23 cellular contexts compared by ENCODE assay signal in genomic region chr3:74756586-74756985, GRCh38.
A peak's percentile ranks its signal among the peaks of the same experiment; 100 is the strongest.
DNase-seq lines count a peak whose midpoint lies in the region; ATAC-seq, FAIRE-seq and TF ChIP-seq lines count a peak whose summit lies in the region.
"Had no signal": no experiment of that assay in that cellular context is flagged by ENCODE, and none has a peak within 500 bp of the region (broad histone marks: within the 10 kb centered on the region; RNA-seq: fewer than 3 reads in every experiment).

No MANE protein-coding gene starts in this region.

- H3K9me3 Mint-ChIP-seq in MCF 10A (ENCODE audit: unreplicated experiment) (peaks cover 7% of the 10 kb centered on the region), neural progenitor cell (peaks cover 21% of the 10 kb centered on the region), T-cell (peaks cover 11 to 40% (median 19%) of the 10 kb centered on the region in 3 donors)
- H3K9me3 Mint-ChIP-seq in activated T-cell treated with anti-CD3 and anti-CD28 coated beads, Interleukin-2, amount 50 U/mL, for 4 hours, result peaks cover 13% of the 10 kb centered on the region
- peaks cover 8% of the 10 kb centered on the region for H3K9me3 Mint-ChIP-seq in activated CD4-positive, alpha-beta memory T cell treated with anti-CD3 and anti-CD28 coated beads, Interleukin-2, amount 10 ng/mL, durations not matched to agents 7 days and 5 days

- no peak overlapping the region for H2BK12ac ChIP-seq in H1 (ENCODE audit: low read depth, low read length)

- H3K27me3 ChIP-seq in breast epithelium, result no peaks in the 10 kb centered on the region
- no peaks in the 10 kb centered on the region for H3K27me3 ChIP-seq in H1 (replicated peaks in 1 of 4; ENCODE audit: control insufficient read depth in 3 of 4, extremely low read depth in 1 of 4, insufficient read depth in 3 of 4, low read length in 3 of 4)
- no peaks in the 10 kb centered on the region for H3K27me3 ChIP-seq in neural progenitor cell
- H3K27me3 ChIP-seq: MG63 had no signal

- intact Hi-C loops in MCF 10A (cut with micrococcal nuclease) (no loop called here), breast epithelium (cut with DNase I; ENCODE audit: low total_unique reads) (no loop called here)

- H3K79me1 ChIP-seq in H1 (ENCODE audit: low read depth, low read length), result no peaks in the 10 kb centered on the region

- no peaks in the 10 kb centered on the region for H3K4me1 Mint-ChIP-seq in MCF 10A (ENCODE audit: insufficient read depth, unreplicated experiment)
- H3K4me1 Mint-ChIP-seq in neural progenitor cell, result peaks cover 19% of the 10 kb centered on the region
- no peaks in the 10 kb centered on the region for H3K4me1 Mint-ChIP-seq in T-cell
- H3K4me1 Mint-ChIP-seq in activated T-cell treated with anti-CD3 and anti-CD28 coated beads, Interleukin-2, amount 50 U/mL, for 4 hours (ENCODE audit: low read depth), result no peaks in the 10 kb centered on the region
- no peaks in the 10 kb centered on the region for H3K4me1 Mint-ChIP-seq in activated CD4-positive, alpha-beta memory T cell treated with anti-CD3 and anti-CD28 coated beads, Interleukin-2, amount 10 ng/mL, durations not matched to agents 7 days and 5 days
- H3K4me1 Mint-ChIP-seq: B cell, CD14-positive monocyte had no signal

- ATAC-seq in T-cell (replicated peaks in 1 of 4), result no peak
- no peak for ATAC-seq in activated T-cell treated with anti-CD3 and anti-CD28 coated beads, Interleukin-2, amount 50 U/mL, for 4 hours

- no peak overlapping the region for H3K56ac ChIP-seq in H1 (replicated peaks; ENCODE audit: insufficient read length, low read depth, low read length)

- H3K36me3 Mint-ChIP-seq in MCF 10A (ENCODE audit: insufficient read depth, unreplicated experiment) (no peaks in the 10 kb centered on the region), neural progenitor cell (peaks cover 7% of the 10 kb centered on the region), T-cell (no peaks in the 10 kb centered on the region)
- no peaks in the 10 kb centered on the region for H3K36me3 Mint-ChIP-seq in activated T-cell treated with anti-CD3 and anti-CD28 coated beads, Interleukin-2, amount 50 U/mL, for 4 hours (ENCODE audit: insufficient read depth)
- H3K36me3 Mint-ChIP-seq in activated CD4-positive, alpha-beta memory T cell treated with anti-CD3 and anti-CD28 coated beads, Interleukin-2, amount 10 ng/mL, durations not matched to agents 7 days and 5 days (ENCODE audit: low read depth), result no peaks in the 10 kb centered on the region
- H3K36me3 Mint-ChIP-seq: CD14-positive monocyte had no signal

- H3K4me1 ChIP-seq in breast epithelium, result no peaks in the 10 kb centered on the region
- H3K4me1 ChIP-seq in H1 (replicated peaks in 1 of 4; ENCODE audit: control insufficient read depth in 3 of 4, insufficient read depth in 4 of 4, low read length in 3 of 4), result no peaks in the 10 kb centered on the region
- peaks cover 17% of the 10 kb centered on the region for H3K4me1 ChIP-seq in neural progenitor cell
- H3K4me1 ChIP-seq: HAP-1 had no signal

- no peak overlapping the region for H4K8ac ChIP-seq in H1 (ENCODE audit: extremely low read depth, insufficient read depth, low read length)

- H2AFZ ChIP-seq in H1 (ENCODE audit: low read length), result peak overlapping the region; percentile 72; the same call in 1 of the 2 replicates
- H2AFZ ChIP-seq in neural progenitor cell (replicated peaks), result no peak overlapping the region

- H2BK5ac ChIP-seq in H1 (ENCODE audit: low read depth, low read length), result no peak overlapping the region

- H2BK15ac ChIP-seq in H1 (ENCODE audit: low read length), result no peak overlapping the region

- H4K91ac ChIP-seq in H1 (replicated peaks; ENCODE audit: insufficient read length, low read length), result no peak overlapping the region

- WGBS in H1 (ENCODE audit: extremely low coverage in 1 of 2, insufficient coverage in 1 of 2, insufficient read length in 1 of 2, insufficient replicate concordance in 2 of 2, low coverage in 1 of 2, low lambda C conversion rate in 2 of 2, missing lambda C conversion rate in 1 of 2), 2 experiments, result 88% methylated on average over 1 of the region's 1 CpG; no CpG with 5 or more reads in 1 of the 2 experiments

- H4K5ac ChIP-seq in H1 (ENCODE audit: insufficient read length, low read depth, low read length), result no peak overlapping the region

- no peak overlapping the region for H2BK20ac ChIP-seq in H1 (ENCODE audit: low read length)

- H3K79me2 ChIP-seq in H1 (ENCODE audit: control insufficient read depth in 1 of 2, insufficient read depth in 2 of 2, low read length in 2 of 2) (no peaks in the 10 kb centered on the region), neural progenitor cell (ENCODE audit: low read depth) (no peaks in the 10 kb centered on the region)

- POLR2A ChIA-PET in MCF 10A (lab: Yijun Ruan, JAX), result no interaction called here
- POLR2A ChIA-PET in H1 (lab: Charles Lee; ENCODE audit: partially characterized antibody), result no interaction called here
- POLR2A ChIA-PET in T-cell (lab: Charles Lee), result no interaction called here
- POLR2A ChIA-PET in activated CD4-positive, alpha-beta memory T cell treated with anti-CD3 and anti-CD28 coated beads, Interleukin-2, amount 10 ng/mL, durations not matched to agents 7 days and 5 days (lab: Charles Lee), result no interaction called here

- H3K27ac ChIP-seq in breast epithelium (no peak overlapping the region), H1 (ENCODE audit: low read depth, low read length) (no peak overlapping the region), neural progenitor cell (no peak overlapping the region)
- H3K27ac ChIP-seq: RWPE1, SK-N-MC had no signal

- H3K18ac ChIP-seq in H1 (ENCODE audit: extremely low read depth, low read length), result no peak overlapping the region

- H3K9ac ChIP-seq in H1 (replicated peaks in 1 of 4; ENCODE audit: extremely low read depth in 1 of 4, low read depth in 3 of 4, low read length in 3 of 4) (no peak overlapping the region), neural progenitor cell (no peak overlapping the region)

- H3F3A ChIP-seq in neural progenitor cell (ENCODE audit: low read depth), result no peaks in the 10 kb centered on the region

- TF ChIP-seq RAD21 in H1 (IDR thresholded peaks at IDR 0.05 in 1 of 2, conservative IDR thresholded peaks at IDR 0.05 in 1 of 2; ENCODE audit: low read depth in 2 of 2, low read length in 2 of 2), result no peak

- no peak overlapping the region for H3K14ac ChIP-seq in H1 (ENCODE audit: insufficient read length)

- no peak overlapping the region for H3K4me3 ChIP-seq in breast epithelium
- no peak overlapping the region for H3K4me3 ChIP-seq in H1 (ENCODE audit: extremely low read depth in 1 of 4, insufficient read depth in 2 of 4, low read depth in 3 of 4, low read length in 4 of 4)
- H3K4me3 ChIP-seq in neural progenitor cell, result no peak overlapping the region
- H3K4me3 ChIP-seq: HAP-1, MG63, SK-N-MC had no signal

- no peak overlapping the region for H2AK5ac ChIP-seq in H1 (ENCODE audit: low read depth, low read length)

- FAIRE-seq in H1 (lab: Jason Lieb, UNC), result no peak

- no peaks in the 10 kb centered on the region for H4K20me1 ChIP-seq in H1 (replicated peaks in 1 of 2; ENCODE audit: control insufficient read depth in 1 of 2, insufficient read depth in 2 of 2, low read length in 2 of 2)
- H4K20me1 ChIP-seq in neural progenitor cell (ENCODE audit: low read depth), result no peaks in the 10 kb centered on the region

- TF ChIP-seq CTCF in MCF 10A (IDR thresholded peaks at IDR 0.05; ENCODE audit: unreplicated experiment), result no peak
- no peak for TF ChIP-seq CTCF in breast epithelium (IDR thresholded peaks at IDR 0.05)
- TF ChIP-seq CTCF in H1 (IDR thresholded peaks at IDR 0.05; ENCODE audit: control extremely low read depth in 1 of 3, insufficient read depth in 1 of 3, low read depth in 1 of 3, low read length in 3 of 3), result no peak
- TF ChIP-seq CTCF in neural progenitor cell (IDR thresholded peaks at IDR 0.05), result no peak

- H3K23ac ChIP-seq in H1 (ENCODE audit: insufficient read length), result no peak overlapping the region

- DNase-seq in MCF 10A (ENCODE audit: unreplicated experiment), result peak; percentile 1
- DNase-seq in breast epithelium (ENCODE audit: low spot score in 2 of 2), result no peak
- no peak for DNase-seq in H1 (ENCODE audit: low read depth in 1 of 2, low spot score in 2 of 2)
- peak; percentile 66 for DNase-seq in neural progenitor cell (ENCODE audit: low spot score)
- no peak for DNase-seq in T-cell
- no peak for DNase-seq in activated T-cell treated with anti-CD3 and anti-CD28 coated beads, Interleukin-2, amount 50 U/mL, for 4 hours
- no peak for DNase-seq in activated CD4-positive, alpha-beta memory T cell treated with anti-CD3 and anti-CD28 coated beads, Interleukin-2, amount 10 ng/mL, durations not matched to agents 7 days and 5 days
- DNase-seq: EL; GF-D8; Kasumi-1; NCI-H1417; NCI-H1694 treated with DMSO at 0.1 percent for 48 hours; NCI-H2081 treated with DMSO at 0.1 percent for 48 hours; NCI-H446 treated with DMSO at 0.1 percent for 48 hours; NCI-H774; NK-92 treated with Interleukin-12 subunit alpha and Interleukin-12 subunit beta, amount 100 ng/mL, for 24 hours; SHP77 treated with DMSO at 0.1 percent for 48 hours had no signal

- no peaks in the 10 kb centered on the region for H3K27me3 Mint-ChIP-seq in MCF 10A (ENCODE audit: insufficient read depth, unreplicated experiment)
- H3K27me3 Mint-ChIP-seq in neural progenitor cell (ENCODE audit: insufficient read depth, low read depth), result peaks cover 3% of the 10 kb centered on the region
- H3K27me3 Mint-ChIP-seq in T-cell, result no peaks in the 10 kb centered on the region
- H3K27me3 Mint-ChIP-seq in activated T-cell treated with anti-CD3 and anti-CD28 coated beads, Interleukin-2, amount 50 U/mL, for 4 hours (ENCODE audit: low read depth), result no peaks in the 10 kb centered on the region
- no peaks in the 10 kb centered on the region for H3K27me3 Mint-ChIP-seq in activated CD4-positive, alpha-beta memory T cell treated with anti-CD3 and anti-CD28 coated beads, Interleukin-2, amount 10 ng/mL, durations not matched to agents 7 days and 5 days
- H3K27me3 Mint-ChIP-seq: B cell had no signal

- H3K23me2 ChIP-seq in H1 (ENCODE audit: low read depth, low read length), result no peaks in the 10 kb centered on the region

- H3K9me3 ChIP-seq in breast epithelium (no peaks in the 10 kb centered on the region), H1 (ENCODE audit: insufficient read depth in 2 of 2, low read depth in 1 of 2, low read length in 1 of 2) (no peaks in the 10 kb centered on the region), neural progenitor cell (ENCODE audit: low read depth) (no peaks in the 10 kb centered on the region)
- H3K9me3 ChIP-seq: HAP-1, MG63 had no signal

- no peak for TF ChIP-seq EP300 in H1 (IDR thresholded peaks at IDR 0.05; ENCODE audit: borderline replicate concordance in 1 of 2, low read depth in 2 of 2, low read length in 2 of 2)

- H3K36me3 ChIP-seq in breast epithelium, result no peaks in the 10 kb centered on the region
- no peaks in the 10 kb centered on the region for H3K36me3 ChIP-seq in H1 (ENCODE audit: control insufficient read depth in 2 of 4, insufficient read depth in 4 of 4, low read length in 3 of 4)
- H3K36me3 ChIP-seq in neural progenitor cell, result no peaks in the 10 kb centered on the region
- H3K36me3 ChIP-seq: HAP-1, MG63 had no signal

- H3K27ac Mint-ChIP-seq in MCF 10A (ENCODE audit: low read depth, unreplicated experiment), result no peak overlapping the region
- H3K27ac Mint-ChIP-seq in neural progenitor cell, result peak overlapping the region; percentile 87
- H3K27ac Mint-ChIP-seq in T-cell, result no peak overlapping the region
- H3K27ac Mint-ChIP-seq in activated CD4-positive, alpha-beta memory T cell treated with anti-CD3 and anti-CD28 coated beads, Interleukin-2, amount 10 ng/mL, durations not matched to agents 7 days and 5 days, result no peak overlapping the region
- H3K27ac Mint-ChIP-seq: B cell, CD14-positive monocyte had no signal

- TF ChIP-seq POLR2A in breast epithelium (IDR thresholded peaks at IDR 0.05) (no peak), H1 (IDR thresholded peaks at IDR 0.05; ENCODE audit: control extremely low read depth in 1 of 2, low read depth in 2 of 2, low read length in 2 of 2) (no peak)

- no peak overlapping the region for H2BK120ac ChIP-seq in H1 (replicated peaks; ENCODE audit: low read depth, low read length)

- H3K4ac ChIP-seq in H1 (replicated peaks; ENCODE audit: insufficient read length, low read depth, low read length), result no peak overlapping the region

- no TSS peak for BruUV-seq in MCF 10A (replicated peaks; lab: Mats Ljungman, UMichigan)

- H3K4me3 Mint-ChIP-seq in MCF 10A (ENCODE audit: unreplicated experiment) (no peak overlapping the region), neural progenitor cell (no peak overlapping the region), T-cell (no peak overlapping the region)
- H3K4me3 Mint-ChIP-seq in activated T-cell treated with anti-CD3 and anti-CD28 coated beads, Interleukin-2, amount 50 U/mL, for 4 hours, result no peak overlapping the region
- H3K4me3 Mint-ChIP-seq in activated CD4-positive, alpha-beta memory T cell treated with anti-CD3 and anti-CD28 coated beads, Interleukin-2, amount 10 ng/mL, durations not matched to agents 7 days and 5 days, result no peak overlapping the region
- H3K4me3 Mint-ChIP-seq: B cell, CD14-positive monocyte had no signal

- CTCF ChIA-PET in MCF 10A (lab: Yijun Ruan, JAX) (no interaction called here), H1 (lab: Charles Lee; ENCODE audit: partially characterized antibody) (no interaction called here), T-cell (lab: Charles Lee) (no interaction called here)
- CTCF ChIA-PET in activated CD4-positive, alpha-beta memory T cell treated with anti-CD3 and anti-CD28 coated beads, Interleukin-2, amount 10 ng/mL, durations not matched to agents 7 days and 5 days (lab: Charles Lee), result no interaction called here

- H3K4me2 ChIP-seq in H1 (ENCODE audit: insufficient read depth in 1 of 2, low read depth in 2 of 2, low read length in 2 of 2) (no peak overlapping the region), neural progenitor cell (no peak overlapping the region)

Comparison
In these comparisons a context has a peak if more than half of its experiments do, and no peak if none do; other contexts are left out.
1. DNase-seq: peak in MCF 10A (single experiment) and neural progenitor cell (single experiment); none in breast epithelium (0 of 2), H1 (0 of 2), T-cell (0 of 34), activated T-cell treated with anti-CD3 and anti-CD28 coated beads, Interleukin-2, amount 50 U/mL, for 4 hours (single experiment) and activated CD4-positive, alpha-beta memory T cell treated with anti-CD3 and anti-CD28 coated beads, Interleukin-2, amount 10 ng/mL, durations not matched to agents 7 days and 5 days (single experiment).